8 cellular contexts compared by ENCODE assay signal in the genomic region with DNA sequence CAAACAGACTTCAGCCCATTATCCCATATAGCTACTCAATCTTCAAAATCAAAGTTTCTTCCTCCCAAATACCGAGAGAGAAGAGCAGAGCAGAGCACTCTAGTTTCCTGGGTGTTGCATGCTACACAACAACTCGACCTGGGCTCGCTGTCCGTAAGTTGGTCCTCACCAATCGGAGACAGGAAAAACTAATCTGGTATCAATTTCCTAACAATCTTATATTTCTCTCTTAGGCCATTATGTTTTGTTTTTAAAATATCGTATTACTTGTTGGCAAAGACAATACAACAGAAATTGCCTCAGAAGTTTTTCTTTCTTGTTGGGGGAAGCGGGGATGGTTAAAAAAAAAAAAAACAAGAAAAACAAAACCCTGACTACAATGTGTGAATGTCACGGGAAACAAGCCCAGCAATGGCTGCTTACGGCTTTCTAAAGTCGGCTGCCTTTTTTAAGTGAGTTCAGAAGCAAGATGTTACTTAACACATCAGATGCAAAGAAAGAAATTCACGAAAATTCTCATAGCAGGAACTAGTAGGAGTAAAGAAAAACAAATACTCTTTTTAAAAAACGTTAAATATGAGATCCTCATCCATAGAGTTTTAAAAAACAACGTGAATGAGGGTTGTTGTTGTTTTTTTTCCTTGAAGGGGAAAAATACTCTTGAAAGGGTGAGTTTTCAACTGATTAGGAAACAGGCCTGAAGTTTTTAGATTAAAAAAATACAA. TPM values are rescaled to one million over a fixed set of nuclear protein-coding genes. Genes with fewer than 3 reads are reported as not detected.
DNase-seq lines count a peak whose midpoint lies in the region; TF ChIP-seq lines count a peak whose summit lies in the region.

No MANE protein-coding gene starts in this region.

- intact Hi-C loops in activated CD4-positive, alpha-beta T cell treated with anti-CD3 and anti-CD28 coated beads, Interleukin-2, amount 10 ng/mL, durations not matched to agents 24 days and 14 days (cut with micrococcal nuclease), result loop anchor here (1.0 to 10.0 kb wide), 5 partner anchors 16 to 405 kb away; no protein-coding TSS in a partner anchor

- H3K9me3 ChIP-seq in suprapubic skin, result no peaks in the 10 kb centered on the region

- peaks cover 59% of the 10 kb centered on the region for H3K4me1 ChIP-seq in suprapubic skin

- H3K4me1 Mint-ChIP-seq in activated CD4-positive, alpha-beta T cell treated with anti-CD3 and anti-CD28 coated beads, Interleukin-2, amount 10 ng/mL, durations not matched to agents 24 days and 14 days, result peaks cover 52% of the 10 kb centered on the region
- peaks cover 59% of the 10 kb centered on the region for H3K4me1 Mint-ChIP-seq in brain

- H3K4me3 Mint-ChIP-seq in activated CD4-positive, alpha-beta T cell treated with anti-CD3 and anti-CD28 coated beads, Interleukin-2, amount 10 ng/mL, durations not matched to agents 24 days and 14 days, result peak overlapping the region; percentile 99
- H3K4me3 Mint-ChIP-seq in brain, result peak overlapping the region; percentile 96 to 99 (median 98)

- H3K27ac ChIP-seq in suprapubic skin, result peak overlapping the region; percentile 90

- TF ChIP-seq POLR2A in suprapubic skin (IDR thresholded peaks at IDR 0.05), result no peak

- H3K27me3 Mint-ChIP-seq in activated CD4-positive, alpha-beta T cell treated with anti-CD3 and anti-CD28 coated beads, Interleukin-2, amount 10 ng/mL, durations not matched to agents 24 days and 14 days, result no peaks in the 10 kb centered on the region
- H3K27me3 Mint-ChIP-seq in brain, result peaks cover 11% of the 10 kb centered on the region

- peak; percentile 71 for DNase-seq in activated CD4-positive, alpha-beta T cell treated with anti-CD3 and anti-CD28 coated beads, Interleukin-2, amount 10 ng/mL, durations not matched to agents 24 days and 14 days
- DNase-seq in activated CD4-positive, alpha-beta T cell treated with anti-CD3 and anti-CD28 coated beads for 48 hours, result no peak
- peak; percentile 52 for DNase-seq in NCI-H128 (lab: John Stamatoyannopoulos, UW; ENCODE audit: unreplicated experiment)
- DNase-seq in left kidney (ENCODE audit: low read depth, low spot score), result peak; percentile 85
- no peak for DNase-seq in suprapubic skin (ENCODE audit: low spot score in 2 of 2)
- no peak for DNase-seq in AG08396 (ENCODE audit: low spot score)
- no peak for DNase-seq in NCI-H2227 treated with DMSO at 0.1 percent for 48 hours (lab: John Stamatoyannopoulos, UW)

- no peaks in the 10 kb centered on the region for H3K36me3 ChIP-seq in suprapubic skin

- TF ChIP-seq EP300 in suprapubic skin (IDR thresholded peaks at IDR 0.05), result no peak

- H3K4me3 ChIP-seq in suprapubic skin, result peak overlapping the region; percentile 70

- no peaks in the 10 kb centered on the region for H3K27me3 ChIP-seq in suprapubic skin

- TF ChIP-seq CTCF in brain (conservative IDR thresholded peaks at IDR 0.05) (no peak), suprapubic skin (IDR thresholded peaks at IDR 0.05) (no peak)

- no peaks in the 10 kb centered on the region for H3K9me3 Mint-ChIP-seq in activated CD4-positive, alpha-beta T cell treated with anti-CD3 and anti-CD28 coated beads, Interleukin-2, amount 10 ng/mL, durations not matched to agents 24 days and 14 days
- H3K9me3 Mint-ChIP-seq in brain, result no peaks in the 10 kb centered on the region

- WGBS in suprapubic skin, result 11% methylated on average over 13 of the region's 13 CpGs

- peaks cover 24% of the 10 kb centered on the region for H3K36me3 Mint-ChIP-seq in activated CD4-positive, alpha-beta T cell treated with anti-CD3 and anti-CD28 coated beads, Interleukin-2, amount 10 ng/mL, durations not matched to agents 24 days and 14 days (ENCODE audit: low read depth)
- peaks cover 3% of the 10 kb centered on the region for H3K36me3 Mint-ChIP-seq in brain

- H3K27ac Mint-ChIP-seq in activated CD4-positive, alpha-beta T cell treated with anti-CD3 and anti-CD28 coated beads, Interleukin-2, amount 10 ng/mL, durations not matched to agents 24 days and 14 days, result peak overlapping the region; percentile 97
- peak overlapping the region; percentile 98 to 100 (median 100) for H3K27ac Mint-ChIP-seq in brain

RNA-seq across cellular contexts. Expression of a gene that starts 1.9 kb away (rescaled TPM):
- 43.4 and 44.0 TPM in 2 replicates for total RNA-seq in activated CD4-positive, alpha-beta T cell treated with anti-CD3 and anti-CD28 coated beads, Interleukin-2, amount 10 ng/mL, durations not matched to agents 24 days and 14 days
- polyA plus RNA-seq in brain (ENCODE audit: insufficient read depth, low read depth, low replicate concordance), result 32.4 TPM
- total RNA-seq in suprapubic skin, result 10 to 100 TPM; 66.8 to 86.5 (median 75.9) TPM

Comparison
In these comparisons a context has a peak if more than half of its experiments do, and no peak if none do; other contexts are left out.
1. DNase-seq: peak in activated CD4-positive, alpha-beta T cell treated with anti-CD3 and anti-CD28 coated beads, Interleukin-2, amount 10 ng/mL, durations not matched to agents 24 days and 14 days (single experiment), NCI-H128 (single experiment) and left kidney (single experiment); none in activated CD4-positive, alpha-beta T cell treated with anti-CD3 and anti-CD28 coated beads for 48 hours (single experiment), suprapubic skin (0 of 2), AG08396 (single experiment) and NCI-H2227 treated with DMSO at 0.1 percent for 48 hours (single experiment).